In the genomic region with DNA sequence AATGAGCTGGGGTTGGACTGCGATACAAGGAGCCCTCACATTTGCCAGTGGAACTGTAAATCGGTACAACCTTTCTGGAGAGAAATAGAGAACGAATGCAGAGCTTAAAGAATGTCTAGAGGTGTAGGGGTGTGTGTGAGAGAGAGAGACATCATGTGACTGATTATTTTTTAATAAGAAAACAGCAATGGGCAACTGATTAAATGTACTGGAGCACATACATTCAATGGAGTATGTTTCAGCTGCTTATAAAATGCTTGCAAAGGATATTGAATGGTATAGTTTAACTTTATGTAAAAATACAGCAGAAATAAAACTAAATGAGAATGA, we compare ENCODE assay signal across 8 cellular contexts. TPM values are rescaled to one million over a fixed set of nuclear protein-coding genes. Genes with fewer than 3 reads are reported as not detected.
DNase-seq lines count a peak whose midpoint lies in the region; ATAC-seq and TF ChIP-seq lines count a peak whose summit lies in the region.

No MANE protein-coding gene starts in this region.

- H3K27ac ChIP-seq in CD4-positive, alpha-beta T cell (ENCODE audit: low read depth, low read length), result no peak overlapping the region
- H3K27ac ChIP-seq in mucosa of rectum (ENCODE audit: low read depth in 2 of 2, low read length in 2 of 2), result peak overlapping the region; percentile 73 to 82

- peak overlapping the region; percentile 13 for H3K4me3 Mint-ChIP-seq in CD4-positive, alpha-beta T cell
- H3K4me3 Mint-ChIP-seq in central memory CD8-positive, alpha-beta T cell, result peak overlapping the region; percentile 79

- CTCF ChIA-PET in CD4-positive, alpha-beta T cell (lab: Charles Lee), result interaction anchor here (0.6 kb wide), 1 partner anchor 25 kb away, joined by 3 read pairs; no protein-coding TSS in a partner anchor

- intact Hi-C loops in CD4-positive, alpha-beta T cell (cut with DNase I, micrococcal nuclease), result no loop called here

- peaks cover 33% of the 10 kb centered on the region for H3K27me3 Mint-ChIP-seq in CD4-positive, alpha-beta T cell
- H3K27me3 Mint-ChIP-seq in central memory CD8-positive, alpha-beta T cell, result peaks cover 11% of the 10 kb centered on the region

- POLR2A ChIA-PET in CD4-positive, alpha-beta T cell (lab: Charles Lee), result no interaction called here

- H3K9me3 ChIP-seq in CD4-positive, alpha-beta T cell (ENCODE audit: control insufficient read depth, low read length), result no peaks in the 10 kb centered on the region
- no peaks in the 10 kb centered on the region for H3K9me3 ChIP-seq in mucosa of rectum (ENCODE audit: control insufficient read depth in 2 of 2, low read length in 2 of 2)

- ATAC-seq in CD4-positive, alpha-beta T cell (ENCODE audit: poor library complexity), result no peak
- peak; percentile 24 for ATAC-seq in GM19467 (IDR thresholded peaks at IDR 0.05; ENCODE audit: unreplicated experiment)
- ATAC-seq in HG03558 (IDR thresholded peaks at IDR 0.05; ENCODE audit: extremely low read depth, unreplicated experiment), result peak; percentile 14
- ATAC-seq in central memory CD8-positive, alpha-beta T cell (replicated peaks; ENCODE audit: extremely low read depth, poor library complexity, severe bottlenecking), result peak; percentile 30

- H3K4me1 Mint-ChIP-seq in CD4-positive, alpha-beta T cell (ENCODE audit: low read depth), result peaks cover 5% of the 10 kb centered on the region
- peaks cover 12% of the 10 kb centered on the region for H3K4me1 Mint-ChIP-seq in central memory CD8-positive, alpha-beta T cell

- TF ChIP-seq CTCF in CD4-positive, alpha-beta T cell (IDR thresholded peaks at IDR 0.05), result no peak

- no peaks in the 10 kb centered on the region for H3K36me3 Mint-ChIP-seq in CD4-positive, alpha-beta T cell (ENCODE audit: low read depth)
- no peaks in the 10 kb centered on the region for H3K36me3 Mint-ChIP-seq in central memory CD8-positive, alpha-beta T cell (ENCODE audit: insufficient read depth)

- H3K4me1 ChIP-seq in mucosa of rectum (ENCODE audit: control insufficient read depth in 2 of 2, insufficient read depth in 2 of 2, low read length in 2 of 2), result peaks cover 0 to 3% of the 10 kb centered on the region in 2 donors

- H3K36me3 ChIP-seq in mucosa of rectum (ENCODE audit: control insufficient read depth in 2 of 2, insufficient read depth in 2 of 2, low read length in 2 of 2), result no peaks in the 10 kb centered on the region

- H3K9me3 Mint-ChIP-seq in CD4-positive, alpha-beta T cell, result no peaks in the 10 kb centered on the region
- no peaks in the 10 kb centered on the region for H3K9me3 Mint-ChIP-seq in central memory CD8-positive, alpha-beta T cell

- H3K4me3 ChIP-seq in mucosa of rectum (ENCODE audit: low read length in 2 of 2), result peak overlapping the region; percentile 81 to 88

- H3K27me3 ChIP-seq in CD4-positive, alpha-beta T cell (ENCODE audit: control insufficient read depth, insufficient read depth, low read length), result peaks cover 15% of the 10 kb centered on the region
- H3K27me3 ChIP-seq in mucosa of rectum (ENCODE audit: control insufficient read depth in 2 of 2, insufficient read depth in 2 of 2, low read length in 2 of 2), result no peaks in the 10 kb centered on the region

- peak overlapping the region; percentile 48 to 77 for H3K9ac ChIP-seq in mucosa of rectum (ENCODE audit: low read depth in 1 of 2, low read length in 2 of 2)

- H3K27ac Mint-ChIP-seq in CD4-positive, alpha-beta T cell, result no peak overlapping the region
- no peak overlapping the region for H3K27ac Mint-ChIP-seq in central memory CD8-positive, alpha-beta T cell (ENCODE audit: low read depth)

- no peak for DNase-seq in CD4-positive, alpha-beta T cell
- DNase-seq in central memory CD8-positive, alpha-beta T cell (ENCODE audit: low spot score in 2 of 2), result no peak
- DNase-seq in occipital lobe (lab: John Stamatoyannopoulos, UW) (no peak), iPS-NIHi7 (ENCODE audit: extremely low spot score) (no peak), SW480 (ENCODE audit: low spot score) (no peak)

RNA-seq across cellular contexts. Expression of gene TMEM17, which starts 0.4 kb away (rescaled TPM):
- total RNA-seq in CD4-positive, alpha-beta T cell, result not detected
- 6.4 TPM for total RNA-seq in occipital lobe
